ENCODE assay signal across 19 cellular contexts in genomic region chr11:13415201-13415600, GRCh38.
"Had no signal": no experiment of that assay in that cellular context is flagged by ENCODE, and none has a peak within 500 bp of the region (broad histone marks: within the 10 kb centered on the region; RNA-seq: fewer than 3 reads in every experiment).

No MANE protein-coding gene starts in this region.

- DNase-seq: activated CD4-positive, alpha-beta T cell treated with anti-CD3 and anti-CD28 coated beads for 1 hour; activated CD4-positive, alpha-beta T cell treated with anti-CD3 and anti-CD28 coated beads, Interleukin-2, amount 50 U/mL, for 1 hour; activated T-cell treated with anti-CD3 and anti-CD28 coated beads, Interleukin-2, amount 50 U/mL, for 1 hour; cerebellar nuclear complex; endodermal cell; gastrocnemius medialis; head of caudate nucleus; islet precursor cell; left colon; mesenchymal stem cell; right cardiac atrium; stimulated activated CD4-positive, alpha-beta T cell treated with anti-CD3 and anti-CD28 coated beads, Interleukin-12 subunit alpha, Interleukin-12 subunit beta, amount 100 ng/mL, for 4 hours; stomach; T-cell; WERI-Rb-1 had no signal

- ATAC-seq: gastrocnemius medialis, left colon, right cardiac atrium, T-cell had no signal

- H3K27ac ChIP-seq: coronary artery, epithelial cell of prostate, gastrocnemius medialis, parathyroid adenoma, stomach, vagina, WERI-Rb-1 had no signal
